ENCODE assay signal across 35 cellular contexts in the genomic region with DNA sequence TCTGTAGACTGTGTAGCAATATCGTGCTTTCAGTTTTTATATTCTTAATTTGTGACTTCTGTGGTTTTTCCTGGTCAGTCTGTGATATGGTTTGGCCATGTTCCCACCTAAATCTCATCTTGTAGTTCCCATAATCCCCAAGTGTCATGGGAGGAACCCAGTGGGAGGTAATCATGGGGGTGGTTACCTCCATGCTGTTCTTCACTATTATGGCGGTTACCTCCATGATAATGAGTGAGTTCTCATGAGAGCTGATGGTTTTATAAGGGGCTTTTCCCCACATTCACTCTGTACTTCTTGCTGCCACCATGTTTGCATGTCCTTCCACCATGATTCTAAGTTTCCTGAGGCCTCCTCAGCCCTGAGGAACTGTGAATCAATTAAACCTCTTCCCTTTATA.
"Had no signal": no experiment of that assay in that cellular context is flagged by ENCODE, and none has a peak within 500 bp of the region (broad histone marks: within the 10 kb centered on the region; RNA-seq: fewer than 3 reads in every experiment).

No MANE protein-coding gene starts in this region.

- H3K9ac ChIP-seq: KMS-11 had no signal

- DNase-seq: Karpas-422, Kasumi-1, MG63, MM.1S, MV-4-11, NCI-H1048, NCI-H1092, NCI-H1092 treated with DMSO at 0.1 percent for 48 hours, NCI-H1105, NCI-H1105 treated with DMSO at 0.1 percent for 48 hours, NCI-H1417, NCI-H1417 treated with DMSO at 0.1 percent for 48 hours, NCI-H1436, NCI-H1436 treated with DMSO at 0.1 percent for 48 hours, NCI-H146, NCI-H1694, NCI-H1694 treated with DMSO at 0.1 percent for 48 hours, NCI-H187, NCI-H187 treated with DMSO at 0.1 percent for 48 hours, NCI-H1930, NCI-H2029, NCI-H2029 treated with DMSO at 0.1 percent for 48 hours, NCI-H2081, NCI-H2081 treated with DMSO at 0.1 percent for 48 hours, NCI-H2107, NCI-H2171, NCI-H2171 treated with DMSO at 0.1 percent for 48 hours, NCI-H2227 treated with DMSO at 0.1 percent for 48 hours, NCI-H226, NCI-H345, NCI-H446, NCI-H446 treated with DMSO at 0.1 percent for 48 hours, NCI-H510A, NCI-H510A treated with DMSO at 0.1 percent for 48 hours had no signal

- H3K36me3 ChIP-seq: MG63 had no signal

- H3K27ac ChIP-seq: KMS-11 had no signal

- H3K4me3 ChIP-seq: MG63 had no signal

- H3K4me2 ChIP-seq: KMS-11 had no signal

- H3K9me3 ChIP-seq: MG63 had no signal
